12 cellular contexts compared by ENCODE assay signal in the genomic region with DNA sequence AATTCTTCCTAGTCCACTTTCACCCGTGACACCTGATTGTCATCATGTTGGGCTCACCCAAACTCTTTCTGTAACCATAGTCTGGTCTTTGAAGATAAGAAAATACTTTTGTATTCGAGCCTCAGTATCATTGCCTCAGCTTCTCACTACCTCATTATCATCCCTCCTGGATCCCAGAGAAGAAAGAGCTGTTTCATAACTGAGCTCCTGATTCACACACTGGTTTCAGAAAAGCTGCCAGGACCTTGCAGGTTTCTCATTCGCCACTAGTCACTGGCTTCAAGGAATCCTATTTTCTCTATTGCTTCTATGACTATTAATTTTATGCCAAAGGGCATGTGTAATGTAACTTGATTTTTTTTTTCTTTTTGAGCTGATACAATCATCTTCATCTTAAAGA. TPM values are rescaled to one million over a fixed set of nuclear protein-coding genes. Genes with fewer than 3 reads are reported as not detected.
A peak's percentile ranks its signal among the peaks of the same experiment; 100 is the strongest.
DNase-seq lines count a peak whose midpoint lies in the region; ATAC-seq and TF ChIP-seq lines count a peak whose summit lies in the region.
"Had no signal": no experiment of that assay in that cellular context is flagged by ENCODE, and none has a peak within 500 bp of the region (broad histone marks: within the 10 kb centered on the region; RNA-seq: fewer than 3 reads in every experiment).

No MANE protein-coding gene starts in this region.

- H3K56ac ChIP-seq in IMR-90 (ENCODE audit: extremely low read depth, insufficient read depth, low read length): no peak overlapping the region

- no peak overlapping the region for H2AFZ ChIP-seq in IMR-90 (replicated peaks; ENCODE audit: low read length, poor library complexity)

- H3K4me3 ChIP-seq in AG09309 (ENCODE audit: control insufficient read depth, low read depth, low read length): no peak overlapping the region
- no peak overlapping the region for H3K4me3 ChIP-seq in IMR-90 (ENCODE audit: insufficient read depth, low read depth, low read length)
- H3K4me3 ChIP-seq: left lung had no signal

- POLR2A ChIA-PET in IMR-90 (lab: Charles Lee; ENCODE audit: unreplicated experiment): interaction anchor here (0.6 kb wide), 1 partner anchor 107 kb away, joined by 3 read pairs; no protein-coding TSS in a partner anchor

- H2AK9ac ChIP-seq in IMR-90 (replicated peaks; ENCODE audit: low read depth, low read length, poor library complexity): no peak overlapping the region

- 0 out of 2 replicates have a peak overlapping the region, but pooled peaks have one; percentile 16 for H3K14ac ChIP-seq in IMR-90 (replicated peaks; ENCODE audit: low read depth, low read length)

- TF ChIP-seq POLR2A in IMR-90 (IDR thresholded peaks at IDR 0.05; ENCODE audit: low read depth, low read length): no peak

- H2AK5ac ChIP-seq in IMR-90 (ENCODE audit: low read depth, low read length): peak overlapping the region; percentile 36; the same call in 1 of the 2 replicates

- no CpG with 5 or more reads among the region's 3 CpGs for WGBS in IMR-90 (ENCODE audit: extremely low coverage in 2 of 2, insufficient read length in 1 of 2), 2 experiments

- H3K4me1 Mint-ChIP-seq in brain: peaks cover 33% of the 10 kb centered on the region
- H3K4me1 Mint-ChIP-seq in T-helper 2 cell treated with Interferon-gamma antibody and Interleukin-4, amounts not matched to agents 5 μg/mL and 100 μg/mL, for 36 hours (ENCODE audit: low read depth): peaks cover 11% of the 10 kb centered on the region

- no peaks in the 10 kb centered on the region for H3K9me3 Mint-ChIP-seq in brain
- H3K9me3 Mint-ChIP-seq in T-helper 2 cell treated with Interferon-gamma antibody and Interleukin-4, amounts not matched to agents 5 μg/mL and 100 μg/mL, for 36 hours: no peaks in the 10 kb centered on the region
- H3K9me3 Mint-ChIP-seq: CD8-positive, alpha-beta T cell had no signal

- peak overlapping the region; percentile 44; the same call in 1 of the 2 replicates for H3K23ac ChIP-seq in IMR-90 (ENCODE audit: low read depth, low read length)

- H3K4me3 Mint-ChIP-seq in brain: peak overlapping the region in 3 of 5 experiments; percentile 6 to 35 (median 17)
- no peak overlapping the region for H3K4me3 Mint-ChIP-seq in T-helper 2 cell treated with Interferon-gamma antibody and Interleukin-4, amounts not matched to agents 5 μg/mL and 100 μg/mL, for 36 hours
- H3K4me3 Mint-ChIP-seq: CD8-positive, alpha-beta T cell had no signal

- H3K18ac ChIP-seq in IMR-90 (ENCODE audit: low read depth, low read length): no peak overlapping the region

- intact Hi-C loops in IMR-90 (cut with micrococcal nuclease): loop anchor here (1.0 to 5.0 kb wide), 3 partner anchors 155 to 435 kb away; no protein-coding TSS in a partner anchor

- peaks cover 7% of the 10 kb centered on the region for H3K4me1 ChIP-seq in IMR-90 (ENCODE audit: control insufficient read depth, insufficient read depth, low read length)

- CTCF ChIA-PET in IMR-90 (lab: Yijun Ruan, JAX): interaction anchor here (0.6 to 1.5 kb wide), 9 partner anchors 16 to 433 kb away, joined by 3 to 6 read pairs (median 3); no protein-coding TSS in a partner anchor

- H3K9ac ChIP-seq in IMR-90 (ENCODE audit: low read depth, low read length): no peak overlapping the region

- peaks cover 5% of the 10 kb centered on the region; the same call in 1 of the 2 replicates for H3K9me1 ChIP-seq in IMR-90 (ENCODE audit: insufficient read depth, low read length)

- no peaks in the 10 kb centered on the region for H3K36me3 Mint-ChIP-seq in brain
- H3K36me3 Mint-ChIP-seq in T-helper 2 cell treated with Interferon-gamma antibody and Interleukin-4, amounts not matched to agents 5 μg/mL and 100 μg/mL, for 36 hours (ENCODE audit: low read depth): no peaks in the 10 kb centered on the region

- TF ChIP-seq CTCF in AG09309 (IDR thresholded peaks at IDR 0.05; ENCODE audit: control insufficient read depth, insufficient read depth, low read depth, low read length, missing control alignments) (peak; percentile 22), IMR-90 (conservative IDR thresholded peaks at IDR 0.05; ENCODE audit: low read depth, low read length) (no peak; the same call in 1 of the 2 replicates), brain (conservative IDR thresholded peaks at IDR 0.05) (no peak)

- peak overlapping the region; percentile 38; the same call in 1 of the 2 replicates for H2BK20ac ChIP-seq in IMR-90 (ENCODE audit: low read depth, low read length)

- peak overlapping the region; percentile 33; the same call in 1 of the 2 replicates for H4K5ac ChIP-seq in IMR-90 (ENCODE audit: low read depth, low read length)

- DNase-seq in AG09309 (ENCODE audit: low read depth) (no peak), IMR-90 (peak; percentile 83), iris pigment epithelial cell (ENCODE audit: low read depth) (peak; percentile 91), cerebellum (ENCODE audit: low spot score) (no peak), retina (no peak)
- no peak for DNase-seq in T-helper 2 cell treated with Interferon-gamma antibody and Interleukin-4, amounts not matched to agents 5 μg/mL and 100 μg/mL, for 36 hours (ENCODE audit: low spot score)
- DNase-seq: activated effector memory CD4-positive, alpha-beta T cell treated with Interleukin-2 at 50 U/mL for 16 hours; CD8-positive, alpha-beta T cell; left lung; posterior cingulate gyrus had no signal

- H3K4me2 ChIP-seq in IMR-90 (ENCODE audit: low read depth, low read length): peak overlapping the region; percentile 35; the same call in 1 of the 2 replicates

- in situ Hi-C loops in IMR-90 (cut with MboI; ENCODE audit: low sequenced_read_pairs): loop anchor here (5.0 kb wide), 2 partner anchors 315 to 430 kb away; no protein-coding TSS in a partner anchor

- H4K91ac ChIP-seq in IMR-90 (ENCODE audit: insufficient read depth, low read depth, low read length): peak overlapping the region; percentile 31

- 0 out of 3 replicates have a peak overlapping the region, but pooled peaks have one; percentile 9 for H2BK15ac ChIP-seq in IMR-90 (ENCODE audit: low read depth, low read length)

- ATAC-seq in IMR-90 (ENCODE audit: low read depth) (no peak), HG02642 (IDR thresholded peaks at IDR 0.05; ENCODE audit: poor library complexity, unreplicated experiment) (no peak)
- ATAC-seq: CD8-positive, alpha-beta T cell; left lung had no signal

- BruUV-seq in IMR-90 (replicated peaks; lab: Mats Ljungman, UMichigan): no TSS peak

- H3K27me3 Mint-ChIP-seq in brain: peaks cover 17% of the 10 kb centered on the region
- H3K27me3 Mint-ChIP-seq in T-helper 2 cell treated with Interferon-gamma antibody and Interleukin-4, amounts not matched to agents 5 μg/mL and 100 μg/mL, for 36 hours (ENCODE audit: low read depth): peaks cover 64% of the 10 kb centered on the region

- H4K20me1 ChIP-seq in IMR-90 (ENCODE audit: insufficient read depth, low read length): peaks cover 24% of the 10 kb centered on the region

- peak overlapping the region; percentile 14; the same call in 1 of the 2 replicates for H3K4ac ChIP-seq in IMR-90 (ENCODE audit: low read depth, low read length)

- H3K9me3 ChIP-seq in IMR-90 (ENCODE audit: control insufficient read depth, insufficient read depth, low read length): no peaks in the 10 kb centered on the region
- H3K9me3 ChIP-seq: left lung had no signal

- no peak overlapping the region for H3K27ac ChIP-seq in IMR-90 (ENCODE audit: insufficient read depth, low read length)
- H3K27ac ChIP-seq: left lung had no signal

- dilution Hi-C loops in IMR-90 (cut with HindIII; ENCODE audit: low sequenced_read_pairs, unreplicated experiment): no loop called here

- no peak for TF ChIP-seq RAD21 in IMR-90 (IDR thresholded peaks at IDR 0.05; ENCODE audit: low read length)

- H4K8ac ChIP-seq in IMR-90 (ENCODE audit: low read depth in 2 of 2, low read length in 2 of 2): no peak overlapping the region; a peak in 1 of 4 replicates

- H2BK120ac ChIP-seq in IMR-90 (ENCODE audit: low read depth, low read length): peak overlapping the region; percentile 51; the same call in 1 of the 2 replicates

- no peaks in the 10 kb centered on the region for H3K27me3 ChIP-seq in IMR-90 (ENCODE audit: control insufficient read depth, insufficient read depth, low read length)

- H3K79me1 ChIP-seq in IMR-90 (ENCODE audit: low read depth in 1 of 2, low read length in 2 of 2): peaks cover 13 to 35% of the 10 kb centered on the region in 2 experiments

- peak overlapping the region; percentile 51 for H2BK5ac ChIP-seq in IMR-90 (ENCODE audit: low read depth, low read length, poor library complexity, severe bottlenecking)

- H3K36me3 ChIP-seq in IMR-90 (ENCODE audit: control insufficient read depth, insufficient read depth, low read length): no peaks in the 10 kb centered on the region
- H3K36me3 ChIP-seq: left lung had no signal

- H3K27ac Mint-ChIP-seq in brain: peak overlapping the region in 2 of 5 experiments; percentile 25 to 27
- H3K27ac Mint-ChIP-seq in T-helper 2 cell treated with Interferon-gamma antibody and Interleukin-4, amounts not matched to agents 5 μg/mL and 100 μg/mL, for 36 hours: no peak overlapping the region
- H3K27ac Mint-ChIP-seq: CD8-positive, alpha-beta T cell had no signal

TF ChIP-seq in IMR-90, 13 proteins besides CTCF, POLR2A, EP300 and RAD21:
- TF ChIP-seq CEBPB (IDR thresholded peaks at IDR 0.05; ENCODE audit: low read depth, low read length): peak; percentile 70
- no peak for TF ChIP-seq MAZ (IDR thresholded peaks at IDR 0.05; ENCODE audit: borderline replicate concordance, low read depth, low read length)

RNA-seq across cellular contexts. Expression of gene CRIM1, which starts 2.9 kb away (rescaled TPM):
- total RNA-seq in IMR-90 (2012; rRNA removed) (436 and 490 TPM in 2 replicates), cerebellum (47.9 TPM)
- polyA plus RNA-seq in IMR-90 (2012; rRNA removed) (285 and 316 TPM in 2 replicates), brain (ENCODE audit: insufficient read depth, low read depth, low replicate concordance) (6.9 TPM)
- polyA plus RNA-seq in IMR-90 (2012; cell fraction: cytosol; rRNA removed): 203 and 263 TPM in 2 replicates
- 109 and 133 TPM in 2 replicates for polyA plus RNA-seq in IMR-90 (2012; cell fraction: nucleus; rRNA removed; ENCODE audit: low replicate concordance)

Comparison
In these comparisons a context has a peak if more than half of its experiments do, and no peak if none do; other contexts are left out.
1. DNase-seq: peak in IMR-90 (single experiment) and iris pigment epithelial cell (single experiment); none in AG09309 (single experiment), cerebellum (single experiment), T-helper 2 cell treated with Interferon-gamma antibody and Interleukin-4, amounts not matched to agents 5 μg/mL and 100 μg/mL, for 36 hours (single experiment) and retina (single experiment).